1 cellular context compared by ENCODE assay signal in genomic region chr15:90402230-90402629, GRCh38.
A peak's percentile ranks its signal among the peaks of the same experiment; 100 is the strongest.
TF ChIP-seq lines count a peak whose summit lies in the region.

No MANE protein-coding gene starts in this region.

TF ChIP-seq in HEK293, 187 proteins besides CTCF, POLR2A, EP300 and RAD21 (continued from another document):
- TF ChIP-seq ZNF654 (tag by site-specific recombination; IDR thresholded peaks at IDR 0.05; ENCODE audit: low read depth) (no peak), SETDB1 (IDR thresholded peaks at IDR 0.05; ENCODE audit: insufficient read length, low read length) (no peak), WT1 (tag by site-specific recombination; IDR thresholded peaks at IDR 0.05) (peak; percentile 66)
